In the genomic region with DNA sequence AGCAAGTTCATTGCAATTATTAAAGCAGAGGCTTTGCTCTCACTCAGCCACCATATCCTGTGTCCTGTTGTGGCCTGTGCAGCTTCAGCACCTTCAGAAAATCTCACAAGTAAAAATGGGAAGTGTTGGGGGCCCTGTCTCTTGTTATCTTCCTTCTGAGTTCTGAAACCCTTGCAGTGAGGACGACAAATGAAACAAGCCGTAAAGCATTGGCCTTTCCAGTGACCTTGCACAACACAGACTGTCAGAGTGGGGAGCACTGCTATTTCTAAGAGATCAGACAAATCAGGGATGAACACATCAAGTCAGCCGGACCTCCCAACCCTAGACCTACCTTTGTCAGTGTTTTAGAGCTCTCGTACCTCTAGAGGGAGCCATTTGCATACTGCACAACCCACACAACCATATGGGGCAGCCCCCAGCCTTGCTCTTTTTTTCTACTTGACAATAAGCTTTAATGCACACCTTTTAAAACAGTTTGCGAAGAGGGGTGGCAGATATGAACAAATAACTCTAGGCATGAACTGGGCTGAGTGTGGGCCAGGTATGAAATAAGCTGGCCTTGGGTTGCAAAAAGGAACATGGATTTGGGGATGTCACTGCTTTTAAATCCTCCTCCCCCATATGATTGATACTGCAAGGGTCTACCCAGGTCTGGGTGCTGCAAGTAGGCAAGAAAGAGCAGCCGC, we compare ENCODE assay signal across 9 cellular contexts.
A peak's percentile ranks its signal among the peaks of the same experiment; 100 is the strongest.
DNase-seq lines count a peak whose midpoint lies in the region; ATAC-seq and TF ChIP-seq lines count a peak whose summit lies in the region.
"Had no signal": no experiment of that assay in that cellular context is flagged by ENCODE, and none has a peak within 500 bp of the region (broad histone marks: within the 10 kb centered on the region; RNA-seq: fewer than 3 reads in every experiment).

No MANE protein-coding gene starts in this region.

- H3K4me3 ChIP-seq in AG09309 (ENCODE audit: control insufficient read depth, low read depth, low read length) (no peak overlapping the region), HUES48 (ENCODE audit: low read depth, low read length) (no peak overlapping the region), RWPE2 (ENCODE audit: severe bottlenecking) (no peak overlapping the region), mesenchymal stem cell (ENCODE audit: insufficient read depth in 1 of 2, low read depth in 1 of 2, low read length in 2 of 2) (no peak overlapping the region)

- H3K9me3 ChIP-seq in HUES48 (ENCODE audit: control insufficient read depth, insufficient read depth, low read length) (no peaks in the 10 kb centered on the region), RWPE2 (ENCODE audit: severe bottlenecking) (no peaks in the 10 kb centered on the region), mesenchymal stem cell (ENCODE audit: control insufficient read depth, low read length) (no peaks in the 10 kb centered on the region)

- H3K36me3 ChIP-seq in HUES48 (ENCODE audit: control insufficient read depth, insufficient read depth, low read length) (no peaks in the 10 kb centered on the region), RWPE2 (ENCODE audit: low read depth) (no peaks in the 10 kb centered on the region), mesenchymal stem cell (ENCODE audit: control insufficient read depth in 1 of 2, insufficient read depth in 2 of 2, low read depth in 1 of 2, low read length in 2 of 2) (peaks cover 4 to 23% of the 10 kb centered on the region in 2 experiments)

- H2BK120ac ChIP-seq in mesenchymal stem cell (ENCODE audit: low read depth, low read length) = no peak overlapping the region

- H3K14ac ChIP-seq in mesenchymal stem cell (ENCODE audit: low read length in 2 of 2) = no peak overlapping the region

- peaks cover 10% of the 10 kb centered on the region for H3K4me1 ChIP-seq in HUES48 (ENCODE audit: control insufficient read depth, insufficient read depth, low read length)
- H3K4me1 ChIP-seq in RWPE2 (ENCODE audit: insufficient read depth, poor library complexity, severe bottlenecking) = no peaks in the 10 kb centered on the region
- H3K4me1 ChIP-seq in mesenchymal stem cell (ENCODE audit: control insufficient read depth, insufficient read depth, low read depth, low read length) = peaks cover 10% of the 10 kb centered on the region

- peaks cover 2% of the 10 kb centered on the region for H3K9me3 Mint-ChIP-seq in endothelial cell (ENCODE audit: unreplicated experiment)

- no peaks in the 10 kb centered on the region for H3K4me1 Mint-ChIP-seq in endothelial cell (ENCODE audit: unreplicated experiment)

- no peak overlapping the region for H4K91ac ChIP-seq in mesenchymal stem cell (ENCODE audit: low read length)

- no peak overlapping the region for H2AK5ac ChIP-seq in mesenchymal stem cell (ENCODE audit: low read length, severe bottlenecking)

- H4K8ac ChIP-seq in mesenchymal stem cell (ENCODE audit: low read length) = peak overlapping the region; percentile 45

- H3K27me3 Mint-ChIP-seq in endothelial cell (ENCODE audit: unreplicated experiment) = peaks cover 4% of the 10 kb centered on the region
- H3K27me3 Mint-ChIP-seq: naive B cell had no signal

- peaks cover 3% of the 10 kb centered on the region for H3K79me1 ChIP-seq in mesenchymal stem cell (replicated peaks; ENCODE audit: low read length, poor library complexity, severe bottlenecking)

- H2BK12ac ChIP-seq in mesenchymal stem cell (ENCODE audit: low read length in 2 of 2) = no peak overlapping the region

- no peak overlapping the region for H3K18ac ChIP-seq in mesenchymal stem cell (ENCODE audit: low read depth in 1 of 2, low read length in 2 of 2)

- no peak overlapping the region for H3K27ac Mint-ChIP-seq in endothelial cell (ENCODE audit: unreplicated experiment)

- DNase-seq in AG09309 (ENCODE audit: low read depth) (peak; percentile 5), RWPE2 (ENCODE audit: low spot score) (no peak), endothelial cell (ENCODE audit: low spot score) (peak; percentile 45), mesenchymal stem cell (peak; percentile 57)
- DNase-seq: naive B cell had no signal

- no peak overlapping the region for H3K4me2 ChIP-seq in mesenchymal stem cell (ENCODE audit: low read length, poor library complexity, severe bottlenecking)

- no peak overlapping the region for H2AFZ ChIP-seq in mesenchymal stem cell (ENCODE audit: low read depth, low read length)

- H3K4ac ChIP-seq in mesenchymal stem cell (ENCODE audit: low read depth in 1 of 2, low read length in 2 of 2) = peak overlapping the region in 1 of 2 experiments; percentile 10

- H3K27ac ChIP-seq in HUES48 (ENCODE audit: low read depth, low read length) (peak overlapping the region; percentile 53), RWPE2 (ENCODE audit: poor library complexity, severe bottlenecking) (no peak overlapping the region), mesenchymal stem cell (ENCODE audit: low read length, poor library complexity, severe bottlenecking) (no peak overlapping the region)

- H3K27me3 ChIP-seq in HUES48 (ENCODE audit: control insufficient read depth, insufficient read depth, low read length) = no peaks in the 10 kb centered on the region
- no peaks in the 10 kb centered on the region for H3K27me3 ChIP-seq in RWPE2 (ENCODE audit: insufficient read depth, poor library complexity, severe bottlenecking)
- no peaks in the 10 kb centered on the region for H3K27me3 ChIP-seq in mesenchymal stem cell (ENCODE audit: control insufficient read depth in 1 of 2, insufficient read depth in 1 of 2, low read length in 2 of 2)

- H3K9ac ChIP-seq in HUES48 (ENCODE audit: low read depth, low read length) (no peak overlapping the region), mesenchymal stem cell (ENCODE audit: low read length) (no peak overlapping the region)

- no peak overlapping the region for H3K23ac ChIP-seq in mesenchymal stem cell (ENCODE audit: low read length in 2 of 2)

- H3K36me3 Mint-ChIP-seq in endothelial cell (ENCODE audit: low read depth, unreplicated experiment) = peaks cover 22% of the 10 kb centered on the region

- 40% methylated on average over 6 of the region's 6 CpGs for WGBS in mesenchymal stem cell

- no peak overlapping the region for H2BK15ac ChIP-seq in mesenchymal stem cell (ENCODE audit: low read depth, poor library complexity, severe bottlenecking)

- ATAC-seq in RWPE2 (ENCODE audit: low read depth) = peak; percentile 69
- no peak for ATAC-seq in GM18498 (IDR thresholded peaks at IDR 0.05; ENCODE audit: unreplicated experiment)
- no peak for ATAC-seq in GM21390 (IDR thresholded peaks at IDR 0.05; ENCODE audit: unreplicated experiment)

- H3K4me3 Mint-ChIP-seq in endothelial cell (ENCODE audit: unreplicated experiment) = peak overlapping the region; percentile 57

- no peak overlapping the region for H2BK5ac ChIP-seq in mesenchymal stem cell (ENCODE audit: low read depth, low read length, poor library complexity, severe bottlenecking)

- TF ChIP-seq CTCF in AG09309 (IDR thresholded peaks at IDR 0.05; ENCODE audit: control insufficient read depth, insufficient read depth, low read depth, low read length, missing control alignments) (peak; percentile 79), GM12873 (IDR thresholded peaks at IDR 0.05; ENCODE audit: insufficient read depth, low read depth, low read length, missing control alignments) (peak; percentile 83), RWPE2 (IDR thresholded peaks at IDR 0.05; ENCODE audit: poor library complexity, severe bottlenecking) (peak; percentile 69), endothelial cell (IDR thresholded peaks at IDR 0.05; ENCODE audit: unreplicated experiment) (peak; percentile 31)

Comparison
In these comparisons a context has a peak if more than half of its experiments do, and no peak if none do; other contexts are left out.
1. CTCF ChIP-seq: peak in every context shown above with its lines; median percentile 83 in GM12873; 79 in AG09309; 69 in RWPE2; 31 in endothelial cell.